In genomic region chr12:53070901-53071492, GRCh38 we compare ENCODE assay signal across 13 cellular contexts. TPM values are rescaled to one million over a fixed set of nuclear protein-coding genes. Genes with fewer than 3 reads are reported as not detected.
DNase-seq lines count a peak whose midpoint lies in the region; ATAC-seq and TF ChIP-seq lines count a peak whose summit lies in the region.
"Had no signal": no experiment of that assay in that cellular context is flagged by ENCODE, and none has a peak within 500 bp of the region (broad histone marks: within the 10 kb centered on the region; RNA-seq: fewer than 3 reads in every experiment).

No MANE protein-coding gene starts in this region.

- DNase-seq in CD8-positive, alpha-beta T cell = no peak
- DNase-seq in RWPE1 (ENCODE audit: low spot score) = no peak
- no peak for DNase-seq in prostate gland (ENCODE audit: low spot score)
- no peak for DNase-seq in HCEC 1CT
- DNase-seq in medulla oblongata (ENCODE audit: extremely low spot score) = no peak
- no peak for DNase-seq in GM19238 (ENCODE audit: insufficient read length, low spot score)
- DNase-seq in activated CD4-positive, CD25-positive, alpha-beta regulatory T cell treated with anti-CD3 and anti-CD28 coated beads, Interleukin-2, amount 50 U/mL, for 72 hours = no peak
- DNase-seq: activated CD4-positive, alpha-beta T cell treated with anti-CD3 and anti-CD28 coated beads, Interleukin-2, amount 10 ng/mL, durations not matched to agents 24 days and 14 days had no signal

- peaks cover 24% of the 10 kb centered on the region for H3K4me1 Mint-ChIP-seq in CD8-positive, alpha-beta T cell (ENCODE audit: low read depth)

- no peak overlapping the region for H3K27ac ChIP-seq in CD8-positive, alpha-beta T cell (ENCODE audit: low read depth, low read length)
- H3K27ac ChIP-seq in RWPE1 (peak overlapping the region; percentile 97), prostate gland (peak overlapping the region; percentile 60 to 62)
- H3K27ac ChIP-seq: SJSA1 had no signal

- 48% methylated on average over 7 of the region's 7 CpGs for WGBS in prostate gland

- intact Hi-C loops in CD8-positive, alpha-beta T cell (cut with DNase I, micrococcal nuclease) = no loop called here
- intact Hi-C loops in prostate gland (cut with DNase I) = no loop called here

- no peak for TF ChIP-seq POLR2A in prostate gland (IDR thresholded peaks at IDR 0.05)

- H3K4me3 ChIP-seq in CD8-positive, alpha-beta T cell (ENCODE audit: low read depth, low read length) = no peak overlapping the region
- no peak overlapping the region for H3K4me3 ChIP-seq in prostate gland
- H3K4me3 ChIP-seq: SJSA1, smooth muscle cell had no signal

- no peak overlapping the region for H3K4me3 Mint-ChIP-seq in CD8-positive, alpha-beta T cell
- H3K4me3 Mint-ChIP-seq: activated CD4-positive, alpha-beta T cell treated with anti-CD3 and anti-CD28 coated beads, Interleukin-2, amount 10 ng/mL, durations not matched to agents 24 days and 14 days; B cell had no signal

- H3K27ac Mint-ChIP-seq in CD8-positive, alpha-beta T cell = peak overlapping the region; percentile 23
- H3K27ac Mint-ChIP-seq: activated CD4-positive, alpha-beta T cell treated with anti-CD3 and anti-CD28 coated beads, Interleukin-2, amount 10 ng/mL, durations not matched to agents 24 days and 14 days; B cell had no signal

- no peaks in the 10 kb centered on the region for H3K9me3 ChIP-seq in CD8-positive, alpha-beta T cell (ENCODE audit: low read length)
- no peaks in the 10 kb centered on the region for H3K9me3 ChIP-seq in prostate gland
- H3K9me3 ChIP-seq: SJSA1 had no signal

- no peaks in the 10 kb centered on the region for H3K9me3 Mint-ChIP-seq in CD8-positive, alpha-beta T cell
- H3K9me3 Mint-ChIP-seq: activated CD4-positive, alpha-beta T cell treated with anti-CD3 and anti-CD28 coated beads, Interleukin-2, amount 10 ng/mL, durations not matched to agents 24 days and 14 days had no signal

- no peaks in the 10 kb centered on the region for H3K4me1 ChIP-seq in CD8-positive, alpha-beta T cell (ENCODE audit: insufficient read depth, low read length)
- H3K4me1 ChIP-seq in prostate gland (replicated peaks) = peaks cover 15% of the 10 kb centered on the region

- H3K36me3 Mint-ChIP-seq in CD8-positive, alpha-beta T cell = peaks cover 90% of the 10 kb centered on the region

- ATAC-seq in CD8-positive, alpha-beta T cell = no peak
- ATAC-seq in esophagus mucosa = peak; percentile 26

- peaks cover 44% of the 10 kb centered on the region for H3K36me3 ChIP-seq in CD8-positive, alpha-beta T cell (ENCODE audit: insufficient read depth, low read length)
- peaks cover 0 to 18% of the 10 kb centered on the region in 2 donors for H3K36me3 ChIP-seq in prostate gland

- POLR2A ChIA-PET in CD8-positive, alpha-beta T cell (lab: Charles Lee) = interaction anchor here (1.0 to 1.7 kb wide), 2 partner anchors 8 to 23 kb away, joined by 4 read pairs; partner anchors contain the start of gene SPRYD3
- POLR2A ChIA-PET in RWPE1 (lab: Yijun Ruan, JAX; ENCODE audit: low non-redundant PET) = no interaction called here

- no peak for TF ChIP-seq CTCF in CD8-positive, alpha-beta T cell (IDR thresholded peaks at IDR 0.05)
- TF ChIP-seq CTCF in RWPE1 (conservative IDR thresholded peaks at IDR 0.05; ENCODE audit: low read depth) (no peak), prostate gland (IDR thresholded peaks at IDR 0.05) (no peak)

- no peaks in the 10 kb centered on the region for H3K27me3 Mint-ChIP-seq in CD8-positive, alpha-beta T cell (ENCODE audit: low read depth)
- H3K27me3 Mint-ChIP-seq: activated CD4-positive, alpha-beta T cell treated with anti-CD3 and anti-CD28 coated beads, Interleukin-2, amount 10 ng/mL, durations not matched to agents 24 days and 14 days; B cell had no signal

- CTCF ChIA-PET in CD8-positive, alpha-beta T cell (lab: Charles Lee) = interaction anchor here (1.3 to 15.0 kb wide), 3 partner anchors 9 to 138 kb away, joined by 3 to 366 read pairs (median 3); partner anchors contain the start of genes IGFBP6 and SOAT2
- CTCF ChIA-PET in RWPE1 (lab: Yijun Ruan, JAX) = interaction anchor here (1.1 kb wide), 1 partner anchor 23 kb away, joined by 5 read pairs; no protein-coding TSS in a partner anchor

- H3K27me3 ChIP-seq in CD8-positive, alpha-beta T cell (ENCODE audit: insufficient read depth, low read length) = no peaks in the 10 kb centered on the region
- no peaks in the 10 kb centered on the region for H3K27me3 ChIP-seq in prostate gland (replicated peaks; ENCODE audit: insufficient read depth)
- H3K27me3 ChIP-seq: SJSA1 had no signal

RNA-seq across cellular contexts. Expression of gene SPRYD3, which starts 8.2 kb away (rescaled TPM):
- 10 to 100 TPM; 25.1 to 25.6 TPM for total RNA-seq in CD8-positive, alpha-beta T cell
- total RNA-seq in esophagus mucosa (29.3 TPM), prostate gland (10 to 100 TPM; 38.7 to 54.4 TPM)

RNA-seq across cellular contexts. Expression of gene TNS2, which starts 21.1 kb away (rescaled TPM):
- 1 to 10 TPM; 2.5 to 3.2 TPM for total RNA-seq in CD8-positive, alpha-beta T cell
- total RNA-seq in esophagus mucosa = 10.6 TPM
- 100 to 1,000 TPM in 1 of 2 donors, 10 to 100 TPM in 1; 66.5 to 180 TPM for total RNA-seq in prostate gland

RNA-seq across cellular contexts. Expression of gene IGFBP6, which starts 26.5 kb away (rescaled TPM):
- 1 to 10 TPM in 1 of 2 experiments, under 1 TPM in 1; 0.58 to 1.2 TPM for total RNA-seq in CD8-positive, alpha-beta T cell
- total RNA-seq in esophagus mucosa (50.5 TPM), prostate gland (100 to 1,000 TPM; 189 to 532 TPM)
- total RNA-seq: activated CD4-positive, alpha-beta T cell treated with anti-CD3 and anti-CD28 coated beads, Interleukin-2, amount 10 ng/mL, durations not matched to agents 24 days and 14 days; B cell had no signal

RNA-seq across cellular contexts. Expression of gene SOAT2, which starts 32.3 kb away (rescaled TPM):
- 1 to 10 TPM; 2.5 to 2.9 TPM for total RNA-seq in CD8-positive, alpha-beta T cell
- total RNA-seq in esophagus mucosa (not detected), prostate gland (under 1 TPM; 0.14 to 0.28 TPM)
- total RNA-seq: activated CD4-positive, alpha-beta T cell treated with anti-CD3 and anti-CD28 coated beads, Interleukin-2, amount 10 ng/mL, durations not matched to agents 24 days and 14 days; B cell; epithelial cell of proximal tubule; SJSA1; smooth muscle cell had no signal

Comparison
In these comparisons a context has a peak if more than half of its experiments do, and no peak if none do; other contexts are left out.
1. RNA of gene IGFBP6, which starts 26.5 kb away (total RNA-seq): 189 to 532 TPM in prostate gland and 50.5 TPM in esophagus mucosa (single experiment); 0.58 to 1.2 TPM in CD8-positive, alpha-beta T cell; every median in the first group is over 10 times any median in the second.